ENCODE assay signal across 1 cellular context in the genomic region with DNA sequence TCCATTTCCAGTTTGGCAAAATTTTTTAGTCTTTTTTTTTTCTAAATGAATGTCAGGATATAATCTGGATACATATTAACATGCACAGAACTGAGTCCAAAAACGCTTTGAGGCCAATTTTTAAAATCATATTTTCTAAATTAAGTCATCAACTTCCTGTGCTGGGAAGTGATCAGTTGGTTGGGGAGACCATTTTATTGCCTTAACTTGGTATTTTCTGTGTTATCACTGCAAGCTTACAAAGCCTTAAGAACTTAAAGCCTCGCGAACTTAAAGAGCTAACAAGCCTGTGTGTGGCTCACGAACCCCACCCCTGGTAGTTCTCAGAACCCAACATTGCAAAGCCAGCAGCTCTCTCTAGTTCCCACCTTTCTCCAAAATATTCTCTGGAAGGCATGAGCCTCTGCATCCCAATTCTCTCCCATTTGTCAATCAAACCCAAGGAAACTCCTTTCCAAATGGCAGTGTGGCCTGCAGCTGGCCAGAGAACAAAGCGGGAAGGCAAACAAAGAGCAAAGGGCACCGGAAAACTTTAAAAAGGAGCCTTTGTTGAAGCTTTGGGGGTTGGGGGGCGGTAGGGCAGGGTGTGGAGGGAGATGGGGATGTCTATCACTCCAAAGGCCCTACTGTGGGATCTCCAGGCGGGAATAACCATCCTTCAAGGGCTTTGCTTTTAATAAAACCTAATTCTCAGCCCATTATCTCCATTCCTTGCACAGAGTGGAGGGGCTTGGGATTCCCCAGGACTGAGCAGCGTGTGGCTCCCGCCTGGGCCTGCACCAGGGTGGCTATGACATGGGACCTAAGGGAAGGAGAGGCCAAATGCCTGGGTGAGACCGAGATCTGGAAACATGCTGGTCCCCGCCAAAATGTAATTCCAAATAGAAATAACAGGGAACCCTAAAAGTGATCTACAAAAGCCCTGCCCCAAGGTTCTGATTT.
TF ChIP-seq lines count a peak whose summit lies in the region.

No MANE protein-coding gene starts in this region.

TF ChIP-seq in HepG2, 621 proteins besides CTCF, POLR2A, EP300 and RAD21 (continued from another document and continues in another):
- TF ChIP-seq, protein P1, sequence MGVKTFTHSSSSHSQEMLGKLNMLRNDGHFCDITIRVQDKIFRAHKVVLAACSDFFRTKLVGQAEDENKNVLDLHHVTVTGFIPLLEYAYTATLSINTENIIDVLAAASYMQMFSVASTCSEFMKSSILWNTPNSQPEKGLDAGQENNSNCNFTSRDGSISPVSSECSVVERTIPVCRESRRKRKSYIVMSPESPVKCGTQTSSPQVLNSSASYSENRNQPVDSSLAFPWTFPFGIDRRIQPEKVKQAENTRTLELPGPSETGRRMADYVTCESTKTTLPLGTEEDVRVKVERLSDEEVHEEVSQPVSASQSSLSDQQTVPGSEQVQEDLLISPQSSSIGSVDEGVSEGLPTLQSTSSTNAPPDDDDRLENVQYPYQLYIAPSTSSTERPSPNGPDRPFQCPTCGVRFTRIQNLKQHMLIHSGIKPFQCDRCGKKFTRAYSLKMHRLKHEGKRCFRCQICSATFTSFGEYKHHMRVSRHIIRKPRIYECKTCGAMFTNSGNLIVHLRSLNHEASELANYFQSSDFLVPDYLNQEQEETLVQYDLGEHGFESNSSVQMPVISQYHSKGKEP (CRISPR knock-in tag; IDR thresholded peaks at IDR 0.05): no peak
- TF ChIP-seq, protein P2, sequence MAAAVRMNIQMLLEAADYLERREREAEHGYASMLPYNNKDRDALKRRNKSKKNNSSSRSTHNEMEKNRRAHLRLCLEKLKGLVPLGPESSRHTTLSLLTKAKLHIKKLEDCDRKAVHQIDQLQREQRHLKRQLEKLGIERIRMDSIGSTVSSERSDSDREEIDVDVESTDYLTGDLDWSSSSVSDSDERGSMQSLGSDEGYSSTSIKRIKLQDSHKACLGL (CRISPR knock-in tag; IDR thresholded peaks at IDR 0.05): no peak
- TF ChIP-seq SALL1 (CRISPR knock-in tag; IDR thresholded peaks at IDR 0.05): no peak
- TF ChIP-seq HOXA7 (CRISPR knock-in tag; IDR thresholded peaks at IDR 0.05): no peak
- TF ChIP-seq SOX13 (IDR thresholded peaks at IDR 0.05): peak; percentile 75
- peak in 1 of 2 experiments; percentile 88; a peak in 2 of 4 replicates for TF ChIP-seq SOX13 (CRISPR knock-in tag; conservative IDR thresholded peaks at IDR 0.05 in 1 of 2, IDR thresholded peaks at IDR 0.05 in 1 of 2)
- TF ChIP-seq, protein P3, sequence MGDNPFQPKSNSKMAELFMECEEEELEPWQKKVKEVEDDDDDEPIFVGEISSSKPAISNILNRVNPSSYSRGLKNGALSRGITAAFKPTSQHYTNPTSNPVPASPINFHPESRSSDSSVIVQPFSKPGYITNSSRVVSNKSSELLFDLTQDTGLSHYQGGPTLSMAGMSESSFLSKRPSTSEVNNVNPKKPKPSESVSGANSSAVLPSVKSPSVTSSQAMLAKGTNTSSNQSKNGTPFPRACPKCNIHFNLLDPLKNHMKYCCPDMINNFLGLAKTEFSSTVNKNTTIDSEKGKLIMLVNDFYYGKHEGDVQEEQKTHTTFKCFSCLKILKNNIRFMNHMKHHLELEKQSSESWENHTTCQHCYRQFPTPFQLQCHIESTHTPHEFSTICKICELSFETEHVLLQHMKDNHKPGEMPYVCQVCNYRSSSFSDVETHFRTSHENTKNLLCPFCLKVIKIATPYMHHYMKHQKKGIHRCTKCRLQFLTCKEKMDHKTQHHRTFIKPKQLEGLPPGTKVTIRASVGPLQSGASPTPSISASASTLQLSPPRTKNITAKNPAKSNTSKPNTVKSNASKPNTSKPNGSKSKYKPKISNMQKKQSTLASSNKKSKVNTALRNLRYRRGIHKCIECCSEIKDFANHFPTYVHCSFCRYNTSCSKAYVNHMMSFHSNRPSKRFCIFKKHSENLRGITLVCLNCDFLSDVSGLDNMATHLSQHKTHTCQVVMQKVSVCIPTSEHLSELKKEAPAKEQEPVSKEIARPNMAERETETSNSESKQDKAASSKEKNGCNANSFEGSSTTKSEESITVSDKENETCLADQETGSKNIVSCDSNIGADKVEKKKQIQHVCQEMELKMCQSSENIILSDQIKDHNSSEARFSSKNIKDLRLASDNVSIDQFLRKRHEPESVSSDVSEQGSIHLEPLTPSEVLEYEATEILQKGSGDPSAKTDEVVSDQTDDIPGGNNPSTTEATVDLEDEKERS (CRISPR knock-in tag; IDR thresholded peaks at IDR 0.05): no peak
- TF ChIP-seq ZNF235 (CRISPR knock-in tag; IDR thresholded peaks at IDR 0.05; ENCODE audit: borderline replicate concordance): no peak
- TF ChIP-seq DNMT1 (CRISPR knock-in tag; IDR thresholded peaks at IDR 0.05): no peak
- no peak for TF ChIP-seq BHLHE40 (IDR thresholded peaks at IDR 0.05; ENCODE audit: low read length)
- TF ChIP-seq SOX5 (CRISPR knock-in tag; IDR thresholded peaks at IDR 0.05; ENCODE audit: borderline replicate concordance): peak; percentile 84
- TF ChIP-seq, protein P4, sequence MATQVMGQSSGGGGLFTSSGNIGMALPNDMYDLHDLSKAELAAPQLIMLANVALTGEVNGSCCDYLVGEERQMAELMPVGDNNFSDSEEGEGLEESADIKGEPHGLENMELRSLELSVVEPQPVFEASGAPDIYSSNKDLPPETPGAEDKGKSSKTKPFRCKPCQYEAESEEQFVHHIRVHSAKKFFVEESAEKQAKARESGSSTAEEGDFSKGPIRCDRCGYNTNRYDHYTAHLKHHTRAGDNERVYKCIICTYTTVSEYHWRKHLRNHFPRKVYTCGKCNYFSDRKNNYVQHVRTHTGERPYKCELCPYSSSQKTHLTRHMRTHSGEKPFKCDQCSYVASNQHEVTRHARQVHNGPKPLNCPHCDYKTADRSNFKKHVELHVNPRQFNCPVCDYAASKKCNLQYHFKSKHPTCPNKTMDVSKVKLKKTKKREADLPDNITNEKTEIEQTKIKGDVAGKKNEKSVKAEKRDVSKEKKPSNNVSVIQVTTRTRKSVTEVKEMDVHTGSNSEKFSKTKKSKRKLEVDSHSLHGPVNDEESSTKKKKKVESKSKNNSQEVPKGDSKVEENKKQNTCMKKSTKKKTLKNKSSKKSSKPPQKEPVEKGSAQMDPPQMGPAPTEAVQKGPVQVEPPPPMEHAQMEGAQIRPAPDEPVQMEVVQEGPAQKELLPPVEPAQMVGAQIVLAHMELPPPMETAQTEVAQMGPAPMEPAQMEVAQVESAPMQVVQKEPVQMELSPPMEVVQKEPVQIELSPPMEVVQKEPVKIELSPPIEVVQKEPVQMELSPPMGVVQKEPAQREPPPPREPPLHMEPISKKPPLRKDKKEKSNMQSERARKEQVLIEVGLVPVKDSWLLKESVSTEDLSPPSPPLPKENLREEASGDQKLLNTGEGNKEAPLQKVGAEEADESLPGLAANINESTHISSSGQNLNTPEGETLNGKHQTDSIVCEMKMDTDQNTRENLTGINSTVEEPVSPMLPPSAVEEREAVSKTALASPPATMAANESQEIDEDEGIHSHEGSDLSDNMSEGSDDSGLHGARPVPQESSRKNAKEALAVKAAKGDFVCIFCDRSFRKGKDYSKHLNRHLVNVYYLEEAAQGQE (IDR thresholded peaks at IDR 0.05; ENCODE audit: borderline replicate concordance in 1 of 2, low read depth in 1 of 2, low read length in 2 of 2): no peak
- 0 out of 2 replicates have a peak, but pooled peaks have one; percentile 29 for TF ChIP-seq EHMT2 (IDR thresholded peaks at IDR 0.05; ENCODE audit: borderline replicate concordance, low read depth, low read length)
- no peak for TF ChIP-seq MYC (CRISPR knock-in tag; IDR thresholded peaks at IDR 0.05; ENCODE audit: borderline replicate concordance)
- no peak for TF ChIP-seq POGZ (CRISPR knock-in tag; IDR thresholded peaks at IDR 0.05)
- no peak for TF ChIP-seq HOXA3 (CRISPR knock-in tag; IDR thresholded peaks at IDR 0.05)
- TF ChIP-seq, protein P5, sequence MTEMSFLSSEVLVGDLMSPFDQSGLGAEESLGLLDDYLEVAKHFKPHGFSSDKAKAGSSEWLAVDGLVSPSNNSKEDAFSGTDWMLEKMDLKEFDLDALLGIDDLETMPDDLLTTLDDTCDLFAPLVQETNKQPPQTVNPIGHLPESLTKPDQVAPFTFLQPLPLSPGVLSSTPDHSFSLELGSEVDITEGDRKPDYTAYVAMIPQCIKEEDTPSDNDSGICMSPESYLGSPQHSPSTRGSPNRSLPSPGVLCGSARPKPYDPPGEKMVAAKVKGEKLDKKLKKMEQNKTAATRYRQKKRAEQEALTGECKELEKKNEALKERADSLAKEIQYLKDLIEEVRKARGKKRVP (CRISPR knock-in tag; IDR thresholded peaks at IDR 0.05): no peak
- TF ChIP-seq ZBTB38 (CRISPR knock-in tag; IDR thresholded peaks at IDR 0.05): no peak
- no peak for TF ChIP-seq PCBP1 (IDR thresholded peaks at IDR 0.05; ENCODE audit: borderline replicate concordance, low read depth, low read length)
- TF ChIP-seq, protein P6, sequence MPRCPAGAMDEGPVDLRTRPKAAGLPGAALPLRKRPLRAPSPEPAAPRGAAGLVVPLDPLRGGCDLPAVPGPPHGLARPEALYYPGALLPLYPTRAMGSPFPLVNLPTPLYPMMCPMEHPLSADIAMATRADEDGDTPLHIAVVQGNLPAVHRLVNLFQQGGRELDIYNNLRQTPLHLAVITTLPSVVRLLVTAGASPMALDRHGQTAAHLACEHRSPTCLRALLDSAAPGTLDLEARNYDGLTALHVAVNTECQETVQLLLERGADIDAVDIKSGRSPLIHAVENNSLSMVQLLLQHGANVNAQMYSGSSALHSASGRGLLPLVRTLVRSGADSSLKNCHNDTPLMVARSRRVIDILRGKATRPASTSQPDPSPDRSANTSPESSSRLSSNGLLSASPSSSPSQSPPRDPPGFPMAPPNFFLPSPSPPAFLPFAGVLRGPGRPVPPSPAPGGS (CRISPR knock-in tag; IDR thresholded peaks at IDR 0.05): no peak
- no peak for TF ChIP-seq NCOA5 (CRISPR knock-in tag; IDR thresholded peaks at IDR 0.05)
- peak; percentile 68 for TF ChIP-seq PPARG (CRISPR knock-in tag; conservative IDR thresholded peaks at IDR 0.05)
- TF ChIP-seq KDM5A (IDR thresholded peaks at IDR 0.05; ENCODE audit: borderline replicate concordance, low read length): no peak
- TF ChIP-seq ZBTB1 (CRISPR knock-in tag; IDR thresholded peaks at IDR 0.05; ENCODE audit: borderline replicate concordance): no peak
- no peak for TF ChIP-seq ZNF329 (CRISPR knock-in tag; IDR thresholded peaks at IDR 0.05; ENCODE audit: low read depth)
- TF ChIP-seq ZNF562 (CRISPR knock-in tag; IDR thresholded peaks at IDR 0.05; ENCODE audit: borderline replicate concordance): no peak
- TF ChIP-seq ZNF331 (CRISPR knock-in tag; IDR thresholded peaks at IDR 0.05): no peak
- no peak for TF ChIP-seq ZNF446 (CRISPR knock-in tag; IDR thresholded peaks at IDR 0.05)
- TF ChIP-seq, protein P7, sequence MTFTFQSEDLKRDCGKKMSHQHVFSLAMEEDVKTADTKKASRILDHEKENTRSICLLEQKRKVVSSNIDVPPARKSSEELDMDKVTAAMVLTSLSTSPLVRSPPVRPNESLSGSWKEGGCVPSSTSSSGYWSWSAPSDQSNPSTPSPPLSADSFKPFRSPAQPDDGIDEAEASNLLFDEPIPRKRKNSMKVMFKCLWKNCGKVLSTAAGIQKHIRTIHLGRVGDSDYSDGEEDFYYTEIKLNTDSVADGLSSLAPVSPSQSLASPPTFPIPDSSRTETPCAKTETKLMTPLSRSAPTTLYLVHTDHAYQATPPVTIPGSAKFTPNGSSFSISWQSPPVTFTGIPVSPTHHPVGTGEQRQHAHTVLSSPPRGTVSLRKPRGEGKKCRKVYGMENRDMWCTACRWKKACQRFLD (CRISPR knock-in tag; IDR thresholded peaks at IDR 0.05; ENCODE audit: borderline replicate concordance): no peak
- TF ChIP-seq MATR3 (CRISPR knock-in tag; IDR thresholded peaks at IDR 0.05): no peak
- TF ChIP-seq TBL1XR1 (IDR thresholded peaks at IDR 0.05; ENCODE audit: borderline replicate concordance, low read length, partially characterized antibody): no peak
- TF ChIP-seq ZNF670 (CRISPR knock-in tag; IDR thresholded peaks at IDR 0.05; ENCODE audit: borderline replicate concordance): no peak
- no peak for TF ChIP-seq ZMYM4 (CRISPR knock-in tag; IDR thresholded peaks at IDR 0.05)
- TF ChIP-seq, protein P8, sequence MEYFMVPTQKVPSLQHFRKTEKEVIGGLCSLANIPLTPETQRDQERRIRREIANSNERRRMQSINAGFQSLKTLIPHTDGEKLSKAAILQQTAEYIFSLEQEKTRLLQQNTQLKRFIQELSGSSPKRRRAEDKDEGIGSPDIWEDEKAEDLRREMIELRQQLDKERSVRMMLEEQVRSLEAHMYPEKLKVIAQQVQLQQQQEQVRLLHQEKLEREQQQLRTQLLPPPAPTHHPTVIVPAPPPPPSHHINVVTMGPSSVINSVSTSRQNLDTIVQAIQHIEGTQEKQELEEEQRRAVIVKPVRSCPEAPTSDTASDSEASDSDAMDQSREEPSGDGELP (IDR thresholded peaks at IDR 0.05; ENCODE audit: borderline replicate concordance, low read depth): peak; percentile 73; the same call in 1 of the 2 replicates
- no peak for TF ChIP-seq ZSCAN29 (CRISPR knock-in tag; conservative IDR thresholded peaks at IDR 0.05)
- no peak for TF ChIP-seq LCORL (IDR thresholded peaks at IDR 0.05)
- TF ChIP-seq LCORL (CRISPR knock-in tag; IDR thresholded peaks at IDR 0.05): no peak
- TF ChIP-seq, protein P9, sequence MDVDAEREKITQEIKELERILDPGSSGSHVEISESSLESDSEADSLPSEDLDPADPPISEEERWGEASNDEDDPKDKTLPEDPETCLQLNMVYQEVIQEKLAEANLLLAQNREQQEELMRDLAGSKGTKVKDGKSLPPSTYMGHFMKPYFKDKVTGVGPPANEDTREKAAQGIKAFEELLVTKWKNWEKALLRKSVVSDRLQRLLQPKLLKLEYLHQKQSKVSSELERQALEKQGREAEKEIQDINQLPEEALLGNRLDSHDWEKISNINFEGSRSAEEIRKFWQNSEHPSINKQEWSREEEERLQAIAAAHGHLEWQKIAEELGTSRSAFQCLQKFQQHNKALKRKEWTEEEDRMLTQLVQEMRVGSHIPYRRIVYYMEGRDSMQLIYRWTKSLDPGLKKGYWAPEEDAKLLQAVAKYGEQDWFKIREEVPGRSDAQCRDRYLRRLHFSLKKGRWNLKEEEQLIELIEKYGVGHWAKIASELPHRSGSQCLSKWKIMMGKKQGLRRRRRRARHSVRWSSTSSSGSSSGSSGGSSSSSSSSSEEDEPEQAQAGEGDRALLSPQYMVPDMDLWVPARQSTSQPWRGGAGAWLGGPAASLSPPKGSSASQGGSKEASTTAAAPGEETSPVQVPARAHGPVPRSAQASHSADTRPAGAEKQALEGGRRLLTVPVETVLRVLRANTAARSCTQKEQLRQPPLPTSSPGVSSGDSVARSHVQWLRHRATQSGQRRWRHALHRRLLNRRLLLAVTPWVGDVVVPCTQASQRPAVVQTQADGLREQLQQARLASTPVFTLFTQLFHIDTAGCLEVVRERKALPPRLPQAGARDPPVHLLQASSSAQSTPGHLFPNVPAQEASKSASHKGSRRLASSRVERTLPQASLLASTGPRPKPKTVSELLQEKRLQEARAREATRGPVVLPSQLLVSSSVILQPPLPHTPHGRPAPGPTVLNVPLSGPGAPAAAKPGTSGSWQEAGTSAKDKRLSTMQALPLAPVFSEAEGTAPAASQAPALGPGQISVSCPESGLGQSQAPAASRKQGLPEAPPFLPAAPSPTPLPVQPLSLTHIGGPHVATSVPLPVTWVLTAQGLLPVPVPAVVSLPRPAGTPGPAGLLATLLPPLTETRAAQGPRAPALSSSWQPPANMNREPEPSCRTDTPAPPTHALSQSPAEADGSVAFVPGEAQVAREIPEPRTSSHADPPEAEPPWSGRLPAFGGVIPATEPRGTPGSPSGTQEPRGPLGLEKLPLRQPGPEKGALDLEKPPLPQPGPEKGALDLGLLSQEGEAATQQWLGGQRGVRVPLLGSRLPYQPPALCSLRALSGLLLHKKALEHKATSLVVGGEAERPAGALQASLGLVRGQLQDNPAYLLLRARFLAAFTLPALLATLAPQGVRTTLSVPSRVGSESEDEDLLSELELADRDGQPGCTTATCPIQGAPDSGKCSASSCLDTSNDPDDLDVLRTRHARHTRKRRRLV (CRISPR knock-in tag; IDR thresholded peaks at IDR 0.05): no peak
